ENCODE assay signal across 19 cellular contexts in genomic region chr3:145904138-145904537, GRCh38.
DNase-seq lines count a peak whose midpoint lies in the region; ATAC-seq, FAIRE-seq and TF ChIP-seq lines count a peak whose summit lies in the region.
"Had no signal": no experiment of that assay in that cellular context is flagged by ENCODE, and none has a peak within 500 bp of the region (broad histone marks: within the 10 kb centered on the region; RNA-seq: fewer than 3 reads in every experiment).

No MANE protein-coding gene starts in this region.

- peak overlapping the region; percentile 63 for H2AK5ac ChIP-seq in neuronal stem cell (ENCODE audit: low read depth, low read length)

- no CpG with 5 or more reads among the region's 7 CpGs for whole genome bisulfite sequencing in neuronal stem cell (ENCODE audit: extremely low coverage in 2 of 2, insufficient read length in 2 of 2, insufficient replicate concordance in 1 of 2), 2 donors
- 84 to 88% methylated on average over 7 of the region's 7 CpGs for WGBS in heart right ventricle, 2 donors

- no peak overlapping the region for H3K4ac ChIP-seq in neuronal stem cell (ENCODE audit: low read length)

- H3K27ac ChIP-seq in kidney (ENCODE audit: low read depth in 2 of 2, low read length in 2 of 2): no peak overlapping the region
- no peak overlapping the region for H3K27ac ChIP-seq in neuronal stem cell (replicated peaks; ENCODE audit: low read length)
- no peak overlapping the region for H3K27ac ChIP-seq in upper lobe of right lung
- H3K27ac ChIP-seq in heart right ventricle: no peak overlapping the region

- no peak overlapping the region for H4K91ac ChIP-seq in neuronal stem cell (ENCODE audit: low read depth, low read length, poor library complexity)

- no peaks in the 10 kb centered on the region for H3K9me3 ChIP-seq in kidney (ENCODE audit: control insufficient read depth in 1 of 2, low read length in 2 of 2)
- H3K9me3 ChIP-seq in neuronal stem cell (replicated peaks in 1 of 2; ENCODE audit: control insufficient read depth in 2 of 2, insufficient read depth in 1 of 2, low read depth in 1 of 2, low read length in 2 of 2): no peaks in the 10 kb centered on the region
- H3K9me3 ChIP-seq in upper lobe of right lung: no peaks in the 10 kb centered on the region
- H3K9me3 ChIP-seq in heart right ventricle: no peaks in the 10 kb centered on the region
- H3K9me3 ChIP-seq: BE2C had no signal

- H3K36me3 ChIP-seq in kidney (ENCODE audit: control insufficient read depth in 1 of 2, insufficient read depth in 2 of 2, low read length in 2 of 2) (no peaks in the 10 kb centered on the region), neuronal stem cell (replicated peaks in 1 of 2; ENCODE audit: control insufficient read depth in 2 of 2, insufficient read depth in 2 of 2, low read length in 2 of 2) (no peaks in the 10 kb centered on the region), upper lobe of right lung (no peaks in the 10 kb centered on the region), heart right ventricle (no peaks in the 10 kb centered on the region)
- H3K36me3 ChIP-seq: BE2C had no signal

- TF ChIP-seq CTCF in kidney (IDR thresholded peaks at IDR 0.05; ENCODE audit: borderline replicate concordance, extremely low read depth, insufficient read depth): no peak
- no peak for TF ChIP-seq CTCF in upper lobe of right lung (IDR thresholded peaks at IDR 0.05)
- TF ChIP-seq CTCF in heart right ventricle (IDR thresholded peaks at IDR 0.05): no peak

- no peak overlapping the region for H3K27ac Mint-ChIP-seq in stimulated activated memory B cell treated with anti-CD40 and anti-IgM and Interleukin-4, amounts not matched to agents 10 μg/mL and 1 μg/mL and 100 μg/mL, for 72 hours
- H3K27ac Mint-ChIP-seq: CD4-positive, CD25-positive, alpha-beta regulatory T cell; CD8-positive, alpha-beta memory T cell; H9 had no signal

- FAIRE-seq in kidney (lab: Jason Lieb, UNC): no peak
- FAIRE-seq in GM19239 (lab: Jason Lieb, UNC): no peak
- FAIRE-seq: A204.1, GM12878, H1 had no signal

- no peak overlapping the region for H3K4me2 ChIP-seq in neuronal stem cell (ENCODE audit: insufficient read depth, low read length, poor library complexity, severe bottlenecking)

- H3K9ac ChIP-seq in kidney (ENCODE audit: low read length in 2 of 2) (no peak overlapping the region), neuronal stem cell (ENCODE audit: low read depth, low read length, poor library complexity) (no peak overlapping the region)

- H2BK5ac ChIP-seq in neuronal stem cell (ENCODE audit: low read length): no peak overlapping the region

- H3K4me3 ChIP-seq in kidney (ENCODE audit: low read length in 2 of 2): no peak overlapping the region
- H3K4me3 ChIP-seq in neuronal stem cell (ENCODE audit: low read length in 2 of 2): no peak overlapping the region
- no peak overlapping the region for H3K4me3 ChIP-seq in upper lobe of right lung
- no peak overlapping the region for H3K4me3 ChIP-seq in heart right ventricle
- H3K4me3 ChIP-seq: GM12878 had no signal

- peak overlapping the region; percentile 64 for H2AFZ ChIP-seq in neuronal stem cell (ENCODE audit: low read length)

- intact Hi-C loops in kidney (cut with DNase I): no loop called here
- intact Hi-C loops in upper lobe of right lung (cut with DNase I): no loop called here
- intact Hi-C loops in heart right ventricle (cut with DNase I): no loop called here

- no peak overlapping the region for H3K4me3 Mint-ChIP-seq in stimulated activated memory B cell treated with anti-CD40 and anti-IgM and Interleukin-4, amounts not matched to agents 10 μg/mL and 1 μg/mL and 100 μg/mL, for 72 hours
- H3K4me3 Mint-ChIP-seq: CD4-positive, CD25-positive, alpha-beta regulatory T cell; CD8-positive, alpha-beta memory T cell; H9 had no signal

- no peaks in the 10 kb centered on the region for H3K36me3 Mint-ChIP-seq in stimulated activated memory B cell treated with anti-CD40 and anti-IgM and Interleukin-4, amounts not matched to agents 10 μg/mL and 1 μg/mL and 100 μg/mL, for 72 hours
- H3K36me3 Mint-ChIP-seq: CD4-positive, CD25-positive, alpha-beta regulatory T cell; CD8-positive, alpha-beta memory T cell had no signal

- peak overlapping the region; percentile 57 for H3K18ac ChIP-seq in neuronal stem cell (ENCODE audit: low read length)

- no peak overlapping the region for H4K8ac ChIP-seq in neuronal stem cell (ENCODE audit: low read depth, low read length)

- no peaks in the 10 kb centered on the region for H3K4me1 Mint-ChIP-seq in stimulated activated memory B cell treated with anti-CD40 and anti-IgM and Interleukin-4, amounts not matched to agents 10 μg/mL and 1 μg/mL and 100 μg/mL, for 72 hours
- H3K4me1 Mint-ChIP-seq: CD4-positive, CD25-positive, alpha-beta regulatory T cell; CD8-positive, alpha-beta memory T cell had no signal

- H3K27me3 ChIP-seq in neuronal stem cell (ENCODE audit: control insufficient read depth in 3 of 3, insufficient read depth in 3 of 3, low read depth in 1 of 3, low read length in 3 of 3): no peaks in the 10 kb centered on the region
- H3K27me3 ChIP-seq in upper lobe of right lung: no peaks in the 10 kb centered on the region
- no peaks in the 10 kb centered on the region for H3K27me3 ChIP-seq in heart right ventricle
- H3K27me3 ChIP-seq: BE2C had no signal

- no peaks in the 10 kb centered on the region for H3K27me3 Mint-ChIP-seq in stimulated activated memory B cell treated with anti-CD40 and anti-IgM and Interleukin-4, amounts not matched to agents 10 μg/mL and 1 μg/mL and 100 μg/mL, for 72 hours
- H3K27me3 Mint-ChIP-seq: CD4-positive, CD25-positive, alpha-beta regulatory T cell; CD8-positive, alpha-beta memory T cell had no signal

- H3K4me1 ChIP-seq in kidney (ENCODE audit: control insufficient read depth in 1 of 2, insufficient read depth in 1 of 2, low read depth in 1 of 2, low read length in 2 of 2) (no peaks in the 10 kb centered on the region), neuronal stem cell (ENCODE audit: control insufficient read depth in 2 of 2, insufficient read depth in 1 of 2, low read depth in 1 of 2, low read length in 2 of 2) (no peaks in the 10 kb centered on the region), upper lobe of right lung (no peaks in the 10 kb centered on the region), heart right ventricle (no peaks in the 10 kb centered on the region)

- peak; percentile 47 for ATAC-seq in stimulated activated memory B cell treated with anti-CD40 and anti-IgM and Interleukin-4, amounts not matched to agents 10 μg/mL and 1 μg/mL and 100 μg/mL, for 72 hours
- ATAC-seq in upper lobe of right lung: peak; percentile 23
- ATAC-seq in heart right ventricle: no peak
- ATAC-seq: GM12878 had no signal

- H3K14ac ChIP-seq in neuronal stem cell (ENCODE audit: low read length): peak overlapping the region; percentile 71

- H2BK12ac ChIP-seq in neuronal stem cell (ENCODE audit: low read length): peak overlapping the region; percentile 84

- DNase-seq in kidney: peak; percentile 43
- DNase-seq in neuronal stem cell (ENCODE audit: low spot score): no peak
- DNase-seq in upper lobe of right lung: no peak
- no peak for DNase-seq in GM19239 (ENCODE audit: insufficient read length, low spot score)
- no peak for DNase-seq in NCI-H526 treated with DMSO at 0.1 percent for 48 hours (lab: John Stamatoyannopoulos, UW)
- no peak for DNase-seq in heart right ventricle
- DNase-seq: ACHN; BE2C; C1 segment of cervical spinal cord; CD4-positive, CD25-positive, alpha-beta regulatory T cell; CD8-positive, alpha-beta memory T cell; DMS 273 treated with DMSO at 0.1 percent for 48 hours; DND-41; EL; H9 had no signal

- H3K9me3 Mint-ChIP-seq in stimulated activated memory B cell treated with anti-CD40 and anti-IgM and Interleukin-4, amounts not matched to agents 10 μg/mL and 1 μg/mL and 100 μg/mL, for 72 hours: no peaks in the 10 kb centered on the region
- H3K9me3 Mint-ChIP-seq: H9 had no signal

- no peaks in the 10 kb centered on the region for H3K79me1 ChIP-seq in neuronal stem cell (ENCODE audit: low read depth, low read length)

- no peak overlapping the region for H2BK15ac ChIP-seq in neuronal stem cell (ENCODE audit: low read length)

- H2BK120ac ChIP-seq in neuronal stem cell (ENCODE audit: low read depth, low read length): no peak overlapping the region

- no peak overlapping the region for H3K23ac ChIP-seq in neuronal stem cell (ENCODE audit: low read depth, low read length, poor library complexity)

Comparison
In these comparisons a context has a peak if more than half of its experiments do, and no peak if none do; other contexts are left out.
1. ATAC-seq: peak in stimulated activated memory B cell treated with anti-CD40 and anti-IgM and Interleukin-4, amounts not matched to agents 10 μg/mL and 1 μg/mL and 100 μg/mL, for 72 hours (single experiment) and upper lobe of right lung (single experiment); none in heart right ventricle (0 of 8).